Comparison of ENCODE assay signal across 27 cellular contexts in the genomic region with DNA sequence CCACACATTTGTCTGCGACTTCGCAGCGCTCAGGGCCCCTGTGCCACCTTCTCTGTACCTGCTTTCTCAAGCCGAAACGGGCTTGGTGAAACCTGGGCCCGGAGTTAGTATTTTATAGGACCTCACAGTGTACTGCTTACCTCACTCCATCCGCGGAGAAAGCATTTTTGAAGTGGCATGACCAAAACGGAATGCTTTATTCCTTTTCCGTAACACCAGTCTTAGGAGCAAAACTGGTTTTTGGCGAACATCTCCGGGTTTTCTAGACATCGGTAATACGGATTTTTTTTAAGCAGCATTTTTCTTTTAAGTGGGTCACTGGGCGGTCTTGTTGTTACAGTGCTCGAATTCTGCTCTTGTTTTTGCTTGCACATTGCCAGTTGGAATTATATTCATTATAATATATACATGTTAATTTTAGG. TPM values are rescaled to one million over a fixed set of nuclear protein-coding genes. Genes with fewer than 3 reads are reported as not detected.
DNase-seq lines count a peak whose midpoint lies in the region; ATAC-seq and TF ChIP-seq lines count a peak whose summit lies in the region.
"Had no signal": no experiment of that assay in that cellular context is flagged by ENCODE, and none has a peak within 500 bp of the region (broad histone marks: within the 10 kb centered on the region; RNA-seq: fewer than 3 reads in every experiment).

No MANE protein-coding gene starts in this region.

- DNase-seq in GM23338 (ENCODE audit: low spot score) (no peak), NT2/D1 (ENCODE audit: low read depth, low spot score) (no peak), glutamatergic neuron (no peak), nephron progenitor cell (no peak), GM03348 (ENCODE audit: low spot score) (no peak), ecto neural progenitor cell (ENCODE audit: low spot score) (no peak)
- no peak for DNase-seq in activated effector memory CD4-positive, alpha-beta T cell treated with anti-CD3 and anti-CD28 coated beads, Interleukin-2, amount 50 U/mL, for 16 hours
- DNase-seq: activated T-cell treated with anti-CD3 and anti-CD28 coated beads, Interleukin-2, amount 50 U/mL, for 72 hours; GOT3; left ventricle myocardium superior; NCI-H1436; NCI-H2171; nucleus accumbens; stimulated activated CD4-positive, alpha-beta T cell treated with anti-CD3 and anti-CD28 coated beads, Interleukin-4, amount 100 ng/mL, for 1 hour; stimulated activated naive CD4-positive, alpha-beta T cell treated with Interleukin-2 at 50 U/mL for 16 hours; thyroid gland had no signal

- no peaks in the 10 kb centered on the region for H3K9me2 ChIP-seq in GM23338 (ENCODE audit: insufficient read depth)

- H3K27me3 ChIP-seq in GM23338 (ENCODE audit: insufficient read depth) (no peaks in the 10 kb centered on the region), NT2/D1 (ENCODE audit: insufficient read depth, insufficient read length) (no peaks in the 10 kb centered on the region)

- ATAC-seq in GM23338 (no peak), HG03039 (IDR thresholded peaks at IDR 0.05; ENCODE audit: unreplicated experiment) (no peak)
- ATAC-seq: activated naive CD4-positive, alpha-beta T cell treated with anti-CD3 and anti-CD28 coated beads, Interleukin-2, amount 50 U/mL, for 72 hours; activated T-cell treated with anti-CD3 and anti-CD28 coated beads, Interleukin-2, amount 50 U/mL, for 72 hours; left ventricle myocardium superior; Right ventricle myocardium inferior had no signal

- no peak overlapping the region for H2AFZ ChIP-seq in GM23338

- H3K27me3 Mint-ChIP-seq in GM23338 (ENCODE audit: insufficient read depth, low read depth, poor library complexity) (peaks cover 10% of the 10 kb centered on the region), glutamatergic neuron (ENCODE audit: unreplicated experiment) (peaks cover 9% of the 10 kb centered on the region), nephron progenitor cell (ENCODE audit: low read depth, poor library complexity) (peaks cover 31% of the 10 kb centered on the region)

- H3K27ac Mint-ChIP-seq in GM23338, result no peak overlapping the region
- no peak overlapping the region for H3K27ac Mint-ChIP-seq in glutamatergic neuron (ENCODE audit: unreplicated experiment)
- no peak overlapping the region for H3K27ac Mint-ChIP-seq in nephron progenitor cell
- H3K27ac Mint-ChIP-seq: CD14-positive monocyte had no signal

- peak overlapping the region; percentile 77 for H3K9ac ChIP-seq in NT2/D1 (ENCODE audit: insufficient read length, low read depth)

- peaks cover 40% of the 10 kb centered on the region for H3K4me1 ChIP-seq in GM23338 (ENCODE audit: insufficient read depth)
- H3K4me1 ChIP-seq in NT2/D1 (ENCODE audit: insufficient read depth, insufficient read length), result no peaks in the 10 kb centered on the region
- H3K4me1 ChIP-seq: ascending aorta had no signal

- H4K20me1 ChIP-seq in GM23338 (replicated peaks; ENCODE audit: insufficient read depth), result peaks cover 14% of the 10 kb centered on the region

- H3K27ac ChIP-seq in GM23338 (ENCODE audit: low read depth), result no peak overlapping the region
- H3K27ac ChIP-seq: ascending aorta, thyroid gland had no signal

- H3K4me2 ChIP-seq in GM23338, result peak overlapping the region; percentile 85
- H3K4me2 ChIP-seq: smooth muscle cell had no signal

- no peaks in the 10 kb centered on the region for H3K9me3 ChIP-seq in NT2/D1 (ENCODE audit: insufficient read depth, low read length)
- H3K9me3 ChIP-seq: ascending aorta, thyroid gland had no signal

- peaks cover 60% of the 10 kb centered on the region for H3K79me2 ChIP-seq in GM23338 (replicated peaks; ENCODE audit: insufficient read depth)

- H3K36me3 ChIP-seq in GM23338 (ENCODE audit: insufficient read depth) (peaks cover 7% of the 10 kb centered on the region; the same call in 1 of the 2 replicates), NT2/D1 (ENCODE audit: insufficient read depth, insufficient read length, low read length) (peaks cover 9% of the 10 kb centered on the region)
- H3K36me3 ChIP-seq: ascending aorta, thyroid gland had no signal

- H3K4me3 ChIP-seq in GM23338, result peak overlapping the region; percentile 60
- peak overlapping the region; percentile 54 for H3K4me3 ChIP-seq in NT2/D1 (ENCODE audit: insufficient read length, low read depth)
- H3K4me3 ChIP-seq: ascending aorta, smooth muscle cell, thyroid gland had no signal

- peak overlapping the region; percentile 95 for H3K4me3 Mint-ChIP-seq in GM23338
- H3K4me3 Mint-ChIP-seq in glutamatergic neuron (ENCODE audit: unreplicated experiment), result peak overlapping the region; percentile 49
- H3K4me3 Mint-ChIP-seq in nephron progenitor cell, result peak overlapping the region; percentile 86

- peaks cover 37% of the 10 kb centered on the region for H3K4me1 Mint-ChIP-seq in GM23338
- peaks cover 3% of the 10 kb centered on the region for H3K4me1 Mint-ChIP-seq in glutamatergic neuron (ENCODE audit: low read depth, unreplicated experiment)
- H3K4me1 Mint-ChIP-seq in nephron progenitor cell, result peaks cover 47% of the 10 kb centered on the region

- peaks cover 56% of the 10 kb centered on the region for H3K36me3 Mint-ChIP-seq in GM23338 (ENCODE audit: low read depth)
- no peaks in the 10 kb centered on the region for H3K36me3 Mint-ChIP-seq in glutamatergic neuron (ENCODE audit: unreplicated experiment)
- no peaks in the 10 kb centered on the region for H3K36me3 Mint-ChIP-seq in nephron progenitor cell (ENCODE audit: low read depth)

- H3F3A ChIP-seq in GM23338 (replicated peaks; ENCODE audit: low read depth), result peaks cover 10% of the 10 kb centered on the region

- TF ChIP-seq CTCF in GM23338 (conservative IDR thresholded peaks at IDR 0.05; ENCODE audit: low read depth in 2 of 2) (no peak), glutamatergic neuron (IDR thresholded peaks at IDR 0.05; ENCODE audit: partially characterized antibody, unreplicated experiment) (no peak), nephron progenitor cell (IDR thresholded peaks at IDR 0.05) (no peak)

- H3K9me3 Mint-ChIP-seq in GM23338 (no peaks in the 10 kb centered on the region), glutamatergic neuron (ENCODE audit: unreplicated experiment) (peaks cover 8% of the 10 kb centered on the region), nephron progenitor cell (peaks cover 24% of the 10 kb centered on the region)

TF ChIP-seq in GM23338, 12 proteins besides CTCF, POLR2A, EP300 and RAD21 (continues in another document):
- no peak for TF ChIP-seq STAT1 (IDR thresholded peaks at IDR 0.05; ENCODE audit: unreplicated experiment)
- no peak for TF ChIP-seq ZNF114 (CRISPR knock-in tag; IDR thresholded peaks at IDR 0.05)
- no peak for TF ChIP-seq CREB1 (CRISPR knock-in tag; IDR thresholded peaks at IDR 0.05; ENCODE audit: low read depth)
- TF ChIP-seq POLR2AphosphoS5 (IDR thresholded peaks at IDR 0.05; ENCODE audit: low read depth), result no peak
- TF ChIP-seq NANOG (IDR thresholded peaks at IDR 0.05; ENCODE audit: borderline replicate concordance), result no peak
- TF ChIP-seq EZH2 (IDR thresholded peaks at IDR 0.05; ENCODE audit: low read depth, unreplicated experiment), result no peak
- TF ChIP-seq JUNB (IDR thresholded peaks at IDR 0.05; ENCODE audit: unreplicated experiment), result no peak
- TF ChIP-seq, protein P1, sequence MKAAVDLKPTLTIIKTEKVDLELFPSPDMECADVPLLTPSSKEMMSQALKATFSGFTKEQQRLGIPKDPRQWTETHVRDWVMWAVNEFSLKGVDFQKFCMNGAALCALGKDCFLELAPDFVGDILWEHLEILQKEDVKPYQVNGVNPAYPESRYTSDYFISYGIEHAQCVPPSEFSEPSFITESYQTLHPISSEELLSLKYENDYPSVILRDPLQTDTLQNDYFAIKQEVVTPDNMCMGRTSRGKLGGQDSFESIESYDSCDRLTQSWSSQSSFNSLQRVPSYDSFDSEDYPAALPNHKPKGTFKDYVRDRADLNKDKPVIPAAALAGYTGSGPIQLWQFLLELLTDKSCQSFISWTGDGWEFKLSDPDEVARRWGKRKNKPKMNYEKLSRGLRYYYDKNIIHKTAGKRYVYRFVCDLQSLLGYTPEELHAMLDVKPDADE (IDR thresholded peaks at IDR 0.05), result no peak
- no peak for TF ChIP-seq EZH2phosphoT487 (IDR thresholded peaks at IDR 0.05; ENCODE audit: unreplicated experiment)
- TF ChIP-seq ZNF331 (CRISPR knock-in tag; IDR thresholded peaks at IDR 0.05; ENCODE audit: low read depth), result no peak
- TF ChIP-seq, protein P2, sequence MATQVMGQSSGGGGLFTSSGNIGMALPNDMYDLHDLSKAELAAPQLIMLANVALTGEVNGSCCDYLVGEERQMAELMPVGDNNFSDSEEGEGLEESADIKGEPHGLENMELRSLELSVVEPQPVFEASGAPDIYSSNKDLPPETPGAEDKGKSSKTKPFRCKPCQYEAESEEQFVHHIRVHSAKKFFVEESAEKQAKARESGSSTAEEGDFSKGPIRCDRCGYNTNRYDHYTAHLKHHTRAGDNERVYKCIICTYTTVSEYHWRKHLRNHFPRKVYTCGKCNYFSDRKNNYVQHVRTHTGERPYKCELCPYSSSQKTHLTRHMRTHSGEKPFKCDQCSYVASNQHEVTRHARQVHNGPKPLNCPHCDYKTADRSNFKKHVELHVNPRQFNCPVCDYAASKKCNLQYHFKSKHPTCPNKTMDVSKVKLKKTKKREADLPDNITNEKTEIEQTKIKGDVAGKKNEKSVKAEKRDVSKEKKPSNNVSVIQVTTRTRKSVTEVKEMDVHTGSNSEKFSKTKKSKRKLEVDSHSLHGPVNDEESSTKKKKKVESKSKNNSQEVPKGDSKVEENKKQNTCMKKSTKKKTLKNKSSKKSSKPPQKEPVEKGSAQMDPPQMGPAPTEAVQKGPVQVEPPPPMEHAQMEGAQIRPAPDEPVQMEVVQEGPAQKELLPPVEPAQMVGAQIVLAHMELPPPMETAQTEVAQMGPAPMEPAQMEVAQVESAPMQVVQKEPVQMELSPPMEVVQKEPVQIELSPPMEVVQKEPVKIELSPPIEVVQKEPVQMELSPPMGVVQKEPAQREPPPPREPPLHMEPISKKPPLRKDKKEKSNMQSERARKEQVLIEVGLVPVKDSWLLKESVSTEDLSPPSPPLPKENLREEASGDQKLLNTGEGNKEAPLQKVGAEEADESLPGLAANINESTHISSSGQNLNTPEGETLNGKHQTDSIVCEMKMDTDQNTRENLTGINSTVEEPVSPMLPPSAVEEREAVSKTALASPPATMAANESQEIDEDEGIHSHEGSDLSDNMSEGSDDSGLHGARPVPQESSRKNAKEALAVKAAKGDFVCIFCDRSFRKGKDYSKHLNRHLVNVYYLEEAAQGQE (IDR thresholded peaks at IDR 0.05; ENCODE audit: unreplicated experiment), result no peak

RNA-seq across cellular contexts. Expression of gene ZIC3, which starts 3.6 kb away (rescaled TPM):
- 72.9 and 84.4 TPM in 2 replicates for total RNA-seq in GM23338 (2014; rRNA removed; shearing (Covaris generic))
- polyA plus RNA-seq in GM23338 (2016; fragmentation: Nextera tagmentation; extraction: Ambion mirVana), result 29.9 and 30.8 TPM in 2 replicates
- total RNA-seq in glutamatergic neuron (ENCODE audit: unreplicated experiment), result 0.69 TPM
- total RNA-seq: activated naive CD4-positive, alpha-beta T cell treated with anti-CD3 and anti-CD28 coated beads, Interleukin-2, amount 50 U/mL, for 72 hours; activated T-cell treated with anti-CD3 and anti-CD28 coated beads, Interleukin-2, amount 50 U/mL, for 72 hours; ascending aorta; glomerular endothelial cell; left ventricle myocardium superior; MCF 10A; mononuclear cell; OCI-LY7; pulmonary artery endothelial cell; Right ventricle myocardium inferior; thyroid gland had no signal
- polyA plus RNA-seq: CD14-positive monocyte, smooth muscle cell had no signal

Comparison
In these comparisons a context has a peak if more than half of its experiments do, and no peak if none do; other contexts are left out.
1. RNA of gene ZIC3, which starts 3.6 kb away (total RNA-seq): 72.9 to 84.4 TPM in GM23338; 0.69 TPM in glutamatergic neuron (single experiment); every median in the first group is over 10 times any median in the second.
2. Peak in every context shown above with its lines, with median percentiles within 50 percentile points of each other: H3K4me3 Mint-ChIP-seq.